ENCODE assay signal across 1 cellular context in the genomic region with DNA sequence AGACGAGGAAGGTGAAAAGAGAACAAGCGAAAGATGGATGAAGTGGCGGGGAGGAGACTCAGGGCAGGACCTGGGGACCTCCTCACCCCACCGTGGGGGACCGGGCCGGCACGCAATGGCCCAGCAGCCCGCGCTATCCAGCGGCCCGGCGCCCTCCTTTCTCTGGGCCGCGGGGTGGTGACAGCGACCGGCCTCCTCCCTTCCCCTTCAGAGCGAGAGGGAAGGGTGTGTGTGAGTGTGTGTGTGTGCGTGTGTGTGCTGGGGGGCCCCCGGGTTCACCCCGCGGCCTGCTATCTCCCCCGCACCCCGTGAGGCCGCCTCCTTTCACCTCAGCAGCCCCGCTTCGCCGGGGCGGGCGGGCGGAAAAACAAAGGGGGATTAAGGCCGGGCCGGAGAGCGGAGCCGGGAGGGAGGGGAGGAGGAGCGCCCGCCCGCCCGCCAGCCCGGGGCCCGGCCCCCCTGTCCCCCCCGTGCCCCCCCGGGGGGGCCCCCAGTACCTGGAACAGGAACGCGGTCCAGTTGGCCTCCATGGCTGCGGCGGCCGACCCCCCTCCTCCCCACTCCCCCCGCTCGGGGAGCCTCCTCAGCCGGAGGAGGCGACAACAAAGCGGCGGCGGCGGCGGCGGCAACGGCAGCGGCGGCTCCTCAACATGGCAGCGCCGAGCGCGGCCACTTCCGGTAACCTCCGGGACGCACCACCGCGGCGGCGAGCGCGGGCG.
A peak's percentile ranks its signal among the peaks of the same experiment; 100 is the strongest.
TF ChIP-seq lines count a peak whose summit lies in the region.

A gene with protein sequence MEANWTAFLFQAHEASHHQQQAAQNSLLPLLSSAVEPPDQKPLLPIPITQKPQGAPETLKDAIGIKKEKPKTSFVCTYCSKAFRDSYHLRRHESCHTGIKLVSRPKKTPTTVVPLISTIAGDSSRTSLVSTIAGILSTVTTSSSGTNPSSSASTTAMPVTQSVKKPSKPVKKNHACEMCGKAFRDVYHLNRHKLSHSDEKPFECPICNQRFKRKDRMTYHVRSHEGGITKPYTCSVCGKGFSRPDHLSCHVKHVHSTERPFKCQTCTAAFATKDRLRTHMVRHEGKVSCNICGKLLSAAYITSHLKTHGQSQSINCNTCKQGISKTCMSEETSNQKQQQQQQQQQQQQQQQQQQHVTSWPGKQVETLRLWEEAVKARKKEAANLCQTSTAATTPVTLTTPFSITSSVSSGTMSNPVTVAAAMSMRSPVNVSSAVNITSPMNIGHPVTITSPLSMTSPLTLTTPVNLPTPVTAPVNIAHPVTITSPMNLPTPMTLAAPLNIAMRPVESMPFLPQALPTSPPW (minus strand): TSS at position 673 of the 719 bp plus-strand sequence. CDS start 143 bp downstream, at position 530.

TF ChIP-seq in K562, 482 proteins besides CTCF, POLR2A, EP300 and RAD21 (continued from another document and continues in another):
- TF ChIP-seq, protein P1, sequence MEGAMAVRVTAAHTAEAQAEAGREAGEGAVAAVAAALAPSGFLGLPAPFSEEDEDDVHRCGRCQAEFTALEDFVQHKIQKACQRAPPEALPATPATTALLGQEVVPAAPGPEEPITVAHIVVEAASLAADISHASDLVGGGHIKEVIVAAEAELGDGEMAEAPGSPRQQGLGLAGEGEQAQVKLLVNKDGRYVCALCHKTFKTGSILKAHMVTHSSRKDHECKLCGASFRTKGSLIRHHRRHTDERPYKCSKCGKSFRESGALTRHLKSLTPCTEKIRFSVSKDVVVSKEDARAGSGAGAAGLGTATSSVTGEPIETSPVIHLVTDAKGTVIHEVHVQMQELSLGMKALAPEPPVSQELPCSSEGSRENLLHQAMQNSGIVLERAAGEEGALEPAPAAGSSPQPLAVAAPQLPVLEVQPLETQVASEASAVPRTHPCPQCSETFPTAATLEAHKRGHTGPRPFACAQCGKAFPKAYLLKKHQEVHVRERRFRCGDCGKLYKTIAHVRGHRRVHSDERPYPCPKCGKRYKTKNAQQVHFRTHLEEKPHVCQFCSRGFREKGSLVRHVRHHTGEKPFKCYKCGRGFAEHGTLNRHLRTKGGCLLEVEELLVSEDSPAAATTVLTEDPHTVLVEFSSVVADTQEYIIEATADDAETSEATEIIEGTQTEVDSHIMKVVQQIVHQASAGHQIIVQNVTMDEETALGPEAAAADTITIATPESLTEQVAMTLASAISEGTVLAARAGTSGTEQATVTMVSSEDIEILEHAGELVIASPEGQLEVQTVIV (CRISPR knock-in tag; IDR thresholded peaks at IDR 0.05; ENCODE audit: borderline replicate concordance) = no peak
- TF ChIP-seq GABPB1 (CRISPR knock-in tag; IDR thresholded peaks at IDR 0.05) (peak; percentile 60; the same call in 1 of the 2 replicates), ZNF263 (CRISPR knock-in tag; IDR thresholded peaks at IDR 0.05; ENCODE audit: borderline replicate concordance) (0 out of 2 replicates have a peak, but pooled peaks have one; percentile 4), CTBP1 (IDR thresholded peaks at IDR 0.05; ENCODE audit: borderline replicate concordance) (peak; percentile 50; the same call in 1 of the 2 replicates), NFYB (IDR thresholded peaks at IDR 0.05; ENCODE audit: extremely low read depth, insufficient read length) (no peak), HMGN3 (IDR thresholded peaks at IDR 0.05; ENCODE audit: borderline replicate concordance, extremely low read depth, insufficient read length, low read depth, low read length) (peak; percentile 33), TARDBP (IDR thresholded peaks at IDR 0.05) (0 out of 2 replicates have a peak, but pooled peaks have one; percentile 44), NCOR1 (IDR thresholded peaks at IDR 0.05) (peak; percentile 18; the same call in 1 of the 2 replicates), RBBP5 (IDR thresholded peaks at IDR 0.05; ENCODE audit: borderline replicate concordance, insufficient read depth, low read length, poor library complexity, severe bottlenecking) (peak; percentile 89), SMARCE1 (IDR thresholded peaks at IDR 0.05) (0 out of 2 replicates have a peak, but pooled peaks have one; percentile 13), RBFOX2 (IDR thresholded peaks at IDR 0.05; ENCODE audit: low read depth, low read length) (peak; percentile 81), ASH1L (IDR thresholded peaks at IDR 0.05; ENCODE audit: borderline replicate concordance, low read depth, partially characterized antibody) (no peak), NCOA6 (IDR thresholded peaks at IDR 0.05) (no peak), KDM1A (IDR thresholded peaks at IDR 0.05) (no peak), ZNF316 (IDR thresholded peaks at IDR 0.05) (no peak), SAP30 (IDR thresholded peaks at IDR 0.05; ENCODE audit: borderline replicate concordance, insufficient read depth, low read depth, low read length, poor library complexity, severe bottlenecking) (peak; percentile 77), YY1 (IDR thresholded peaks at IDR 0.05; ENCODE audit: borderline replicate concordance in 1 of 3, control insufficient read depth in 1 of 3, extremely low read depth in 1 of 3, insufficient read depth in 3 of 3, insufficient read length in 1 of 3, insufficient replicate concordance in 2 of 3, low read depth in 1 of 3, low read length in 2 of 3) (peak in 2 of 3 experiments; percentile 60 to 66), ZFX (CRISPR knock-in tag; IDR thresholded peaks at IDR 0.05) (peak; percentile 85), EGR1 (conservative IDR thresholded peaks at IDR 0.05) (peak; percentile 55), MAZ (CRISPR knock-in tag; conservative IDR thresholded peaks at IDR 0.05 in 1 of 2, IDR thresholded peaks at IDR 0.05 in 1 of 2) (peak; percentile 82 to 85)
- TF ChIP-seq, protein P2, sequence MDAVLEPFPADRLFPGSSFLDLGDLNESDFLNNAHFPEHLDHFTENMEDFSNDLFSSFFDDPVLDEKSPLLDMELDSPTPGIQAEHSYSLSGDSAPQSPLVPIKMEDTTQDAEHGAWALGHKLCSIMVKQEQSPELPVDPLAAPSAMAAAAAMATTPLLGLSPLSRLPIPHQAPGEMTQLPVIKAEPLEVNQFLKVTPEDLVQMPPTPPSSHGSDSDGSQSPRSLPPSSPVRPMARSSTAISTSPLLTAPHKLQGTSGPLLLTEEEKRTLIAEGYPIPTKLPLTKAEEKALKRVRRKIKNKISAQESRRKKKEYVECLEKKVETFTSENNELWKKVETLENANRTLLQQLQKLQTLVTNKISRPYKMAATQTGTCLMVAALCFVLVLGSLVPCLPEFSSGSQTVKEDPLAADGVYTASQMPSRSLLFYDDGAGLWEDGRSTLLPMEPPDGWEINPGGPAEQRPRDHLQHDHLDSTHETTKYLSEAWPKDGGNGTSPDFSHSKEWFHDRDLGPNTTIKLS (IDR thresholded peaks at IDR 0.05; ENCODE audit: borderline replicate concordance, low read depth) = no peak
- TF ChIP-seq, protein P3, sequence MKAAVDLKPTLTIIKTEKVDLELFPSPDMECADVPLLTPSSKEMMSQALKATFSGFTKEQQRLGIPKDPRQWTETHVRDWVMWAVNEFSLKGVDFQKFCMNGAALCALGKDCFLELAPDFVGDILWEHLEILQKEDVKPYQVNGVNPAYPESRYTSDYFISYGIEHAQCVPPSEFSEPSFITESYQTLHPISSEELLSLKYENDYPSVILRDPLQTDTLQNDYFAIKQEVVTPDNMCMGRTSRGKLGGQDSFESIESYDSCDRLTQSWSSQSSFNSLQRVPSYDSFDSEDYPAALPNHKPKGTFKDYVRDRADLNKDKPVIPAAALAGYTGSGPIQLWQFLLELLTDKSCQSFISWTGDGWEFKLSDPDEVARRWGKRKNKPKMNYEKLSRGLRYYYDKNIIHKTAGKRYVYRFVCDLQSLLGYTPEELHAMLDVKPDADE (conservative IDR thresholded peaks at IDR 0.05; ENCODE audit: control insufficient read depth, low read depth, low read length) = 0 out of 2 replicates have a peak, but pooled peaks have one; percentile 6
- TF ChIP-seq, protein P4, sequence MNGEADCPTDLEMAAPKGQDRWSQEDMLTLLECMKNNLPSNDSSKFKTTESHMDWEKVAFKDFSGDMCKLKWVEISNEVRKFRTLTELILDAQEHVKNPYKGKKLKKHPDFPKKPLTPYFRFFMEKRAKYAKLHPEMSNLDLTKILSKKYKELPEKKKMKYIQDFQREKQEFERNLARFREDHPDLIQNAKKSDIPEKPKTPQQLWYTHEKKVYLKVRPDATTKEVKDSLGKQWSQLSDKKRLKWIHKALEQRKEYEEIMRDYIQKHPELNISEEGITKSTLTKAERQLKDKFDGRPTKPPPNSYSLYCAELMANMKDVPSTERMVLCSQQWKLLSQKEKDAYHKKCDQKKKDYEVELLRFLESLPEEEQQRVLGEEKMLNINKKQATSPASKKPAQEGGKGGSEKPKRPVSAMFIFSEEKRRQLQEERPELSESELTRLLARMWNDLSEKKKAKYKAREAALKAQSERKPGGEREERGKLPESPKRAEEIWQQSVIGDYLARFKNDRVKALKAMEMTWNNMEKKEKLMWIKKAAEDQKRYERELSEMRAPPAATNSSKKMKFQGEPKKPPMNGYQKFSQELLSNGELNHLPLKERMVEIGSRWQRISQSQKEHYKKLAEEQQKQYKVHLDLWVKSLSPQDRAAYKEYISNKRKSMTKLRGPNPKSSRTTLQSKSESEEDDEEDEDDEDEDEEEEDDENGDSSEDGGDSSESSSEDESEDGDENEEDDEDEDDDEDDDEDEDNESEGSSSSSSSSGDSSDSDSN (IDR thresholded peaks at IDR 0.05; ENCODE audit: borderline replicate concordance in 1 of 2, low read depth in 2 of 2, low read length in 2 of 2) = peak in 1 of 2 experiments; percentile 57; a peak in 1 of 4 replicates
- TF ChIP-seq, protein P5, sequence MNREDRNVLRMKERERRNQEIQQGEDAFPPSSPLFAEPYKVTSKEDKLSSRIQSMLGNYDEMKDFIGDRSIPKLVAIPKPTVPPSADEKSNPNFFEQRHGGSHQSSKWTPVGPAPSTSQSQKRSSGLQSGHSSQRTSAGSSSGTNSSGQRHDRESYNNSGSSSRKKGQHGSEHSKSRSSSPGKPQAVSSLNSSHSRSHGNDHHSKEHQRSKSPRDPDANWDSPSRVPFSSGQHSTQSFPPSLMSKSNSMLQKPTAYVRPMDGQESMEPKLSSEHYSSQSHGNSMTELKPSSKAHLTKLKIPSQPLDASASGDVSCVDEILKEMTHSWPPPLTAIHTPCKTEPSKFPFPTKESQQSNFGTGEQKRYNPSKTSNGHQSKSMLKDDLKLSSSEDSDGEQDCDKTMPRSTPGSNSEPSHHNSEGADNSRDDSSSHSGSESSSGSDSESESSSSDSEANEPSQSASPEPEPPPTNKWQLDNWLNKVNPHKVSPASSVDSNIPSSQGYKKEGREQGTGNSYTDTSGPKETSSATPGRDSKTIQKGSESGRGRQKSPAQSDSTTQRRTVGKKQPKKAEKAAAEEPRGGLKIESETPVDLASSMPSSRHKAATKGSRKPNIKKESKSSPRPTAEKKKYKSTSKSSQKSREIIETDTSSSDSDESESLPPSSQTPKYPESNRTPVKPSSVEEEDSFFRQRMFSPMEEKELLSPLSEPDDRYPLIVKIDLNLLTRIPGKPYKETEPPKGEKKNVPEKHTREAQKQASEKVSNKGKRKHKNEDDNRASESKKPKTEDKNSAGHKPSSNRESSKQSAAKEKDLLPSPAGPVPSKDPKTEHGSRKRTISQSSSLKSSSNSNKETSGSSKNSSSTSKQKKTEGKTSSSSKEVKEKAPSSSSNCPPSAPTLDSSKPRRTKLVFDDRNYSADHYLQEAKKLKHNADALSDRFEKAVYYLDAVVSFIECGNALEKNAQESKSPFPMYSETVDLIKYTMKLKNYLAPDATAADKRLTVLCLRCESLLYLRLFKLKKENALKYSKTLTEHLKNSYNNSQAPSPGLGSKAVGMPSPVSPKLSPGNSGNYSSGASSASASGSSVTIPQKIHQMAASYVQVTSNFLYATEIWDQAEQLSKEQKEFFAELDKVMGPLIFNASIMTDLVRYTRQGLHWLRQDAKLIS (CRISPR knock-in tag; IDR thresholded peaks at IDR 0.05) = peak; percentile 56
- TF ChIP-seq, protein P6, sequence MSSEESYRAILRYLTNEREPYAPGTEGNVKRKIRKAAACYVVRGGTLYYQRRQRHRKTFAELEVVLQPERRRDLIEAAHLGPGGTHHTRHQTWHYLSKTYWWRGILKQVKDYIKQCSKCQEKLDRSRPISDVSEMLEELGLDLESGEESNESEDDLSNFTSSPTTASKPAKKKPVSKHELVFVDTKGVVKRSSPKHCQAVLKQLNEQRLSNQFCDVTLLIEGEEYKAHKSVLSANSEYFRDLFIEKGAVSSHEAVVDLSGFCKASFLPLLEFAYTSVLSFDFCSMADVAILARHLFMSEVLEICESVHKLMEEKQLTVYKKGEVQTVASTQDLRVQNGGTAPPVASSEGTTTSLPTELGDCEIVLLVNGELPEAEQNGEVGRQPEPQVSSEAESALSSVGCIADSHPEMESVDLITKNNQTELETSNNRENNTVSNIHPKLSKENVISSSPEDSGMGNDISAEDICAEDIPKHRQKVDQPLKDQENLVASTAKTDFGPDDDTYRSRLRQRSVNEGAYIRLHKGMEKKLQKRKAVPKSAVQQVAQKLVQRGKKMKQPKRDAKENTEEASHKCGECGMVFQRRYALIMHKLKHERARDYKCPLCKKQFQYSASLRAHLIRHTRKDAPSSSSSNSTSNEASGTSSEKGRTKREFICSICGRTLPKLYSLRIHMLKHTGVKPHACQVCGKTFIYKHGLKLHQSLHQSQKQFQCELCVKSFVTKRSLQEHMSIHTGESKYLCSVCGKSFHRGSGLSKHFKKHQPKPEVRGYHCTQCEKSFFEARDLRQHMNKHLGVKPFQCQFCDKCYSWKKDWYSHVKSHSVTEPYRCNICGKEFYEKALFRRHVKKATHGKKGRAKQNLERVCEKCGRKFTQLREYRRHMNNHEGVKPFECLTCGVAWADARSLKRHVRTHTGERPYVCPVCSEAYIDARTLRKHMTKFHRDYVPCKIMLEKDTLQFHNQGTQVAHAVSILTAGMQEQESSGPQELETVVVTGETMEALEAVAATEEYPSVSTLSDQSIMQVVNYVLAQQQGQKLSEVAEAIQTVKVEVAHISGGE (CRISPR knock-in tag; IDR thresholded peaks at IDR 0.05) = peak in 1 of 3 experiments; percentile 83; a peak in 1 of 6 replicates
- TF ChIP-seq, protein P7, sequence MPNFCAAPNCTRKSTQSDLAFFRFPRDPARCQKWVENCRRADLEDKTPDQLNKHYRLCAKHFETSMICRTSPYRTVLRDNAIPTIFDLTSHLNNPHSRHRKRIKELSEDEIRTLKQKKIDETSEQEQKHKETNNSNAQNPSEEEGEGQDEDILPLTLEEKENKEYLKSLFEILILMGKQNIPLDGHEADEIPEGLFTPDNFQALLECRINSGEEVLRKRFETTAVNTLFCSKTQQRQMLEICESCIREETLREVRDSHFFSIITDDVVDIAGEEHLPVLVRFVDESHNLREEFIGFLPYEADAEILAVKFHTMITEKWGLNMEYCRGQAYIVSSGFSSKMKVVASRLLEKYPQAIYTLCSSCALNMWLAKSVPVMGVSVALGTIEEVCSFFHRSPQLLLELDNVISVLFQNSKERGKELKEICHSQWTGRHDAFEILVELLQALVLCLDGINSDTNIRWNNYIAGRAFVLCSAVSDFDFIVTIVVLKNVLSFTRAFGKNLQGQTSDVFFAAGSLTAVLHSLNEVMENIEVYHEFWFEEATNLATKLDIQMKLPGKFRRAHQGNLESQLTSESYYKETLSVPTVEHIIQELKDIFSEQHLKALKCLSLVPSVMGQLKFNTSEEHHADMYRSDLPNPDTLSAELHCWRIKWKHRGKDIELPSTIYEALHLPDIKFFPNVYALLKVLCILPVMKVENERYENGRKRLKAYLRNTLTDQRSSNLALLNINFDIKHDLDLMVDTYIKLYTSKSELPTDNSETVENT (CRISPR knock-in tag; IDR thresholded peaks at IDR 0.05) = 0 out of 2 replicates have a peak, but pooled peaks have one; percentile 11
